8 cellular contexts compared by ENCODE assay signal in genomic region chr14:75280448-75280830, GRCh38. TPM values are rescaled to one million over a fixed set of nuclear protein-coding genes. Genes with fewer than 3 reads are reported as not detected.
DNase-seq lines count a peak whose midpoint lies in the region; ATAC-seq, FAIRE-seq and TF ChIP-seq lines count a peak whose summit lies in the region.

No MANE protein-coding gene starts in this region.

- no peak overlapping the region for H2BK12ac ChIP-seq in mesenchymal stem cell (ENCODE audit: low read length in 2 of 2)

- CTCF ChIA-PET in activated CD4-positive, alpha-beta T cell treated with anti-CD3 and anti-CD28 coated beads, Interleukin-2, amount 10 ng/mL, durations not matched to agents 7 days and 5 days (lab: Charles Lee): interaction anchor here (1.2 to 2.1 kb wide), 2 partner anchors 10 to 12 kb away, joined by 3 to 8 read pairs; no protein-coding TSS in a partner anchor

- no peak for DNase-seq in activated CD4-positive, alpha-beta T cell treated with anti-CD3 and anti-CD28 coated beads, Interleukin-2, amount 10 ng/mL, durations not matched to agents 7 days and 5 days
- no peak for DNase-seq in activated CD4-positive, alpha-beta T cell treated with anti-CD3 and anti-CD28 coated beads for 4 hours
- DNase-seq in central memory CD8-positive, alpha-beta T cell (ENCODE audit: low spot score in 2 of 2): no peak
- DNase-seq in mesenchymal stem cell (peak; percentile 66), suprapubic skin (ENCODE audit: low spot score in 2 of 2) (no peak), GF-D8 (lab: John Stamatoyannopoulos, UW) (no peak), GM12892 (ENCODE audit: insufficient read length) (no peak)
- no peak for DNase-seq in stimulated activated naive CD4-positive, alpha-beta T cell (lab: John Stamatoyannopoulos, UW)

- H3K9ac ChIP-seq in mesenchymal stem cell (ENCODE audit: low read length): peak overlapping the region; percentile 98

- H4K8ac ChIP-seq in mesenchymal stem cell (ENCODE audit: low read length): no peak overlapping the region

- no peak overlapping the region for H4K91ac ChIP-seq in mesenchymal stem cell (ENCODE audit: low read length)

- no peak overlapping the region for H3K27ac Mint-ChIP-seq in activated CD4-positive, alpha-beta T cell treated with anti-CD3 and anti-CD28 coated beads, Interleukin-2, amount 10 ng/mL, durations not matched to agents 7 days and 5 days
- peak overlapping the region; percentile 98 for H3K27ac Mint-ChIP-seq in central memory CD8-positive, alpha-beta T cell (ENCODE audit: low read depth)

- H3K9me3 Mint-ChIP-seq in activated CD4-positive, alpha-beta T cell treated with anti-CD3 and anti-CD28 coated beads, Interleukin-2, amount 10 ng/mL, durations not matched to agents 7 days and 5 days: no peaks in the 10 kb centered on the region
- no peaks in the 10 kb centered on the region for H3K9me3 Mint-ChIP-seq in central memory CD8-positive, alpha-beta T cell

- no peak overlapping the region for H3K4ac ChIP-seq in mesenchymal stem cell (ENCODE audit: low read depth in 1 of 2, low read length in 2 of 2)

- H3K14ac ChIP-seq in mesenchymal stem cell (ENCODE audit: low read length in 2 of 2): no peak overlapping the region

- peaks cover 10% of the 10 kb centered on the region for H3K79me1 ChIP-seq in mesenchymal stem cell (replicated peaks; ENCODE audit: low read length, poor library complexity, severe bottlenecking)

- peaks cover 29% of the 10 kb centered on the region for H3K4me1 Mint-ChIP-seq in activated CD4-positive, alpha-beta T cell treated with anti-CD3 and anti-CD28 coated beads, Interleukin-2, amount 10 ng/mL, durations not matched to agents 7 days and 5 days
- peaks cover 43% of the 10 kb centered on the region for H3K4me1 Mint-ChIP-seq in central memory CD8-positive, alpha-beta T cell

- TF ChIP-seq POLR2A in suprapubic skin (IDR thresholded peaks at IDR 0.05): peak in 1 of 2 donors; percentile 3
- no peak for TF ChIP-seq POLR2A in GM12892 (IDR thresholded peaks at IDR 0.05; ENCODE audit: low read depth, low read length)

- no peak overlapping the region for H3K18ac ChIP-seq in mesenchymal stem cell (ENCODE audit: low read depth in 1 of 2, low read length in 2 of 2)

- H3K23ac ChIP-seq in mesenchymal stem cell (ENCODE audit: low read length in 2 of 2): no peak overlapping the region

- no peak overlapping the region for H2BK15ac ChIP-seq in mesenchymal stem cell (ENCODE audit: low read depth, poor library complexity, severe bottlenecking)

- H3K27me3 ChIP-seq in mesenchymal stem cell (ENCODE audit: control insufficient read depth in 1 of 2, insufficient read depth in 1 of 2, low read length in 2 of 2) (peaks cover 0 to 4% of the 10 kb centered on the region in 2 experiments), suprapubic skin (no peaks in the 10 kb centered on the region)

- no peak overlapping the region for H2BK5ac ChIP-seq in mesenchymal stem cell (ENCODE audit: low read depth, low read length, poor library complexity, severe bottlenecking)

- WGBS in mesenchymal stem cell: 76% methylated on average over 6 of the region's 6 CpGs
- 73% methylated on average over 6 of the region's 6 CpGs for WGBS in suprapubic skin

- H3K9me3 ChIP-seq in mesenchymal stem cell (ENCODE audit: control insufficient read depth, low read length) (no peaks in the 10 kb centered on the region), suprapubic skin (no peaks in the 10 kb centered on the region)

- TF ChIP-seq EP300 in suprapubic skin (IDR thresholded peaks at IDR 0.05): no peak

- H2AFZ ChIP-seq in mesenchymal stem cell (ENCODE audit: low read depth, low read length): no peak overlapping the region

- H3K36me3 ChIP-seq in mesenchymal stem cell (ENCODE audit: control insufficient read depth in 1 of 2, insufficient read depth in 2 of 2, low read depth in 1 of 2, low read length in 2 of 2) (peaks cover 10 to 22% of the 10 kb centered on the region in 2 experiments), suprapubic skin (peaks cover 40% of the 10 kb centered on the region)

- peaks cover 62% of the 10 kb centered on the region for H3K27me3 Mint-ChIP-seq in activated CD4-positive, alpha-beta T cell treated with anti-CD3 and anti-CD28 coated beads, Interleukin-2, amount 10 ng/mL, durations not matched to agents 7 days and 5 days
- peaks cover 34% of the 10 kb centered on the region for H3K27me3 Mint-ChIP-seq in central memory CD8-positive, alpha-beta T cell

- no peak for TF ChIP-seq CTCF in suprapubic skin (IDR thresholded peaks at IDR 0.05)

- H3K27ac ChIP-seq in mesenchymal stem cell (ENCODE audit: low read length, poor library complexity, severe bottlenecking): no peak overlapping the region
- peak overlapping the region; percentile 97 for H3K27ac ChIP-seq in suprapubic skin

- H3K4me2 ChIP-seq in mesenchymal stem cell (ENCODE audit: low read length, poor library complexity, severe bottlenecking): no peak overlapping the region

- H2BK120ac ChIP-seq in mesenchymal stem cell (ENCODE audit: low read depth, low read length): no peak overlapping the region

- H2AK5ac ChIP-seq in mesenchymal stem cell (ENCODE audit: low read length, severe bottlenecking): no peak overlapping the region

- H3K4me1 ChIP-seq in mesenchymal stem cell (ENCODE audit: control insufficient read depth, insufficient read depth, low read depth, low read length) (peaks cover 18% of the 10 kb centered on the region), suprapubic skin (peaks cover 41% of the 10 kb centered on the region)

- POLR2A ChIA-PET in activated CD4-positive, alpha-beta T cell treated with anti-CD3 and anti-CD28 coated beads, Interleukin-2, amount 10 ng/mL, durations not matched to agents 7 days and 5 days (lab: Charles Lee): no interaction called here

- no peak for FAIRE-seq in GM12892 (lab: Jason Lieb, UNC)

- peak overlapping the region; percentile 13 for H3K4me3 Mint-ChIP-seq in activated CD4-positive, alpha-beta T cell treated with anti-CD3 and anti-CD28 coated beads, Interleukin-2, amount 10 ng/mL, durations not matched to agents 7 days and 5 days
- H3K4me3 Mint-ChIP-seq in central memory CD8-positive, alpha-beta T cell: peak overlapping the region; percentile 95

- H3K36me3 Mint-ChIP-seq in activated CD4-positive, alpha-beta T cell treated with anti-CD3 and anti-CD28 coated beads, Interleukin-2, amount 10 ng/mL, durations not matched to agents 7 days and 5 days (ENCODE audit: low read depth): peaks cover 2% of the 10 kb centered on the region
- H3K36me3 Mint-ChIP-seq in central memory CD8-positive, alpha-beta T cell (ENCODE audit: insufficient read depth): peaks cover 73% of the 10 kb centered on the region

- H3K4me3 ChIP-seq in mesenchymal stem cell (ENCODE audit: insufficient read depth in 1 of 2, low read depth in 1 of 2, low read length in 2 of 2) (peak overlapping the region in 1 of 2 experiments; percentile 96), suprapubic skin (peak overlapping the region; percentile 98)

- ATAC-seq in central memory CD8-positive, alpha-beta T cell (replicated peaks; ENCODE audit: extremely low read depth, poor library complexity, severe bottlenecking): no peak

RNA-seq across cellular contexts. Expression of gene FOS, which starts 1.8 kb away (rescaled TPM):
- 10 to 100 TPM; 28.0 to 35.7 TPM for total RNA-seq in activated CD4-positive, alpha-beta T cell treated with anti-CD3 and anti-CD28 coated beads, Interleukin-2, amount 10 ng/mL, durations not matched to agents 7 days and 5 days
- polyA plus RNA-seq in mesenchymal stem cell (2013, experiment 1 of 2): 587 TPM
- polyA plus RNA-seq in mesenchymal stem cell (2013, experiment 2 of 2): 551 TPM
- 1,000 to 10,000 TPM; 2,120 to 3,987 (median 3,212) TPM for total RNA-seq in suprapubic skin
- 5.3 TPM for polyA plus RNA-seq in GM12892 (2012; ENCODE audit: missing spikeins)

Comparison
In these comparisons a context has a peak if more than half of its experiments do, and no peak if none do; other contexts are left out.
1. RNA of gene FOS, which starts 1.8 kb away (total RNA-seq): 2,120 to 3,987 TPM in suprapubic skin; 28.0 to 35.7 TPM in activated CD4-positive, alpha-beta T cell treated with anti-CD3 and anti-CD28 coated beads, Interleukin-2, amount 10 ng/mL, durations not matched to agents 7 days and 5 days; every median in the first group is over 10 times any median in the second.